9 cellular contexts compared by ENCODE assay signal in genomic region chr3:64238971-64239667, GRCh38. TPM values are rescaled to one million over a fixed set of nuclear protein-coding genes. Genes with fewer than 3 reads are reported as not detected.
DNase-seq lines count a peak whose midpoint lies in the region; ATAC-seq and TF ChIP-seq lines count a peak whose summit lies in the region.
"Had no signal": no experiment of that assay in that cellular context is flagged by ENCODE, and none has a peak within 500 bp of the region (broad histone marks: within the 10 kb centered on the region; RNA-seq: fewer than 3 reads in every experiment).

No MANE protein-coding gene starts in this region.

- TF ChIP-seq CTCF in chondrocyte (IDR thresholded peaks at IDR 0.05) (no peak), left lung (IDR thresholded peaks at IDR 0.05) (no peak), upper lobe of right lung (IDR thresholded peaks at IDR 0.05) (no peak), MM.1S (IDR thresholded peaks at IDR 0.05; ENCODE audit: low read length) (no peak)

- peaks cover 22% of the 10 kb centered on the region for H3K36me3 Mint-ChIP-seq in chondrocyte (ENCODE audit: low read depth)
- H3K36me3 Mint-ChIP-seq in activated T-cell treated with anti-CD3 and anti-CD28 coated beads, Interleukin-2, amount 50 U/mL, for 24 hours (ENCODE audit: low read depth): no peaks in the 10 kb centered on the region
- H3K36me3 Mint-ChIP-seq: activated naive CD8-positive, alpha-beta T cell had no signal

- no peaks in the 10 kb centered on the region for H4K20me1 ChIP-seq in MM.1S (ENCODE audit: insufficient read depth, low read length)

- no peaks in the 10 kb centered on the region for H3F3A ChIP-seq in MM.1S (ENCODE audit: insufficient read depth, low read length)

- DNase-seq in M059J (ENCODE audit: low read depth): peak; percentile 92
- peak; percentile 95 for DNase-seq in chondrocyte (ENCODE audit: low spot score)
- DNase-seq in left lung: peak; percentile 58 to 67
- peak; percentile 69 for DNase-seq in upper lobe of right lung
- no peak for DNase-seq in MM.1S
- DNase-seq in cortex of kidney (lab: John Stamatoyannopoulos, UW): no peak
- DNase-seq in activated T-cell treated with anti-CD3 and anti-CD28 coated beads, Interleukin-2, amount 50 U/mL, for 24 hours: no peak

- peak overlapping the region; percentile 66 for H3K4me3 Mint-ChIP-seq in chondrocyte (ENCODE audit: unreplicated experiment)
- H3K4me3 Mint-ChIP-seq in activated T-cell treated with anti-CD3 and anti-CD28 coated beads, Interleukin-2, amount 50 U/mL, for 24 hours: no peak overlapping the region
- H3K4me3 Mint-ChIP-seq: activated naive CD8-positive, alpha-beta T cell had no signal

- no peak overlapping the region for H3K9ac ChIP-seq in MM.1S (ENCODE audit: low read length)

- H2AFZ ChIP-seq in MM.1S (ENCODE audit: low read length): no peak overlapping the region

- peak overlapping the region in 1 of 2 donors; percentile 18 for H3K27ac ChIP-seq in left lung
- H3K27ac ChIP-seq in upper lobe of right lung: no peak overlapping the region
- no peak overlapping the region for H3K27ac ChIP-seq in MM.1S (ENCODE audit: low read length)

- peak overlapping the region; percentile 99 for H3K27ac Mint-ChIP-seq in chondrocyte (ENCODE audit: unreplicated experiment)
- H3K27ac Mint-ChIP-seq in activated T-cell treated with anti-CD3 and anti-CD28 coated beads, Interleukin-2, amount 50 U/mL, for 24 hours: no peak overlapping the region
- H3K27ac Mint-ChIP-seq: activated naive CD8-positive, alpha-beta T cell had no signal

- ATAC-seq in left lung (peak; percentile 74), upper lobe of right lung (peak; percentile 76), GM21576 (IDR thresholded peaks at IDR 0.05; ENCODE audit: unreplicated experiment) (no peak)

- no peak overlapping the region for H3K4me2 ChIP-seq in MM.1S (ENCODE audit: low read depth, low read length)

- H3K4me3 ChIP-seq in left lung: no peak overlapping the region
- no peak overlapping the region for H3K4me3 ChIP-seq in upper lobe of right lung
- no peak overlapping the region for H3K4me3 ChIP-seq in MM.1S (ENCODE audit: low read length)

- H3K79me2 ChIP-seq in MM.1S (ENCODE audit: low read length): no peaks in the 10 kb centered on the region

- H3K4me1 ChIP-seq in left lung (peaks cover 0 to 3% of the 10 kb centered on the region in 2 donors), upper lobe of right lung (peaks cover 12% of the 10 kb centered on the region), MM.1S (ENCODE audit: low read length) (no peaks in the 10 kb centered on the region)

- no peaks in the 10 kb centered on the region for H3K9me2 ChIP-seq in MM.1S (replicated peaks; ENCODE audit: insufficient read depth, low read length)

- H3K36me3 ChIP-seq in left lung (peaks cover 0 to 4% of the 10 kb centered on the region in 2 donors), upper lobe of right lung (no peaks in the 10 kb centered on the region), MM.1S (replicated peaks; ENCODE audit: insufficient read depth, low read length) (no peaks in the 10 kb centered on the region)

- no peaks in the 10 kb centered on the region for H3K27me3 Mint-ChIP-seq in chondrocyte (ENCODE audit: low read depth)
- peaks cover 2% of the 10 kb centered on the region for H3K27me3 Mint-ChIP-seq in activated T-cell treated with anti-CD3 and anti-CD28 coated beads, Interleukin-2, amount 50 U/mL, for 24 hours

- intact Hi-C loops in left lung (cut with DNase I) (no loop called here), upper lobe of right lung (cut with DNase I) (no loop called here)

- peaks cover 64% of the 10 kb centered on the region for H3K4me1 Mint-ChIP-seq in chondrocyte (ENCODE audit: low read depth)
- H3K4me1 Mint-ChIP-seq in activated T-cell treated with anti-CD3 and anti-CD28 coated beads, Interleukin-2, amount 50 U/mL, for 24 hours (ENCODE audit: low read depth): no peaks in the 10 kb centered on the region

- H3K27me3 ChIP-seq in left lung: no peaks in the 10 kb centered on the region
- H3K27me3 ChIP-seq in upper lobe of right lung: no peaks in the 10 kb centered on the region
- no peaks in the 10 kb centered on the region for H3K27me3 ChIP-seq in MM.1S (replicated peaks; ENCODE audit: insufficient read depth, low read length)

- H3K9me3 ChIP-seq in left lung (peaks cover 0 to 11% of the 10 kb centered on the region in 2 donors), upper lobe of right lung (no peaks in the 10 kb centered on the region), MM.1S (replicated peaks; ENCODE audit: insufficient read depth, low read length) (no peaks in the 10 kb centered on the region)

- H3K9me3 Mint-ChIP-seq in chondrocyte (ENCODE audit: low read depth): no peaks in the 10 kb centered on the region
- no peaks in the 10 kb centered on the region for H3K9me3 Mint-ChIP-seq in activated T-cell treated with anti-CD3 and anti-CD28 coated beads, Interleukin-2, amount 50 U/mL, for 24 hours

RNA-seq across cellular contexts. Expression of gene PRICKLE2, which starts 13.9 kb away (rescaled TPM):
- 3.2 and 5.3 TPM in 2 replicates for total RNA-seq in M059J (2014; rRNA removed; shearing (Covaris generic))
- total RNA-seq in chondrocyte: 48.2 to 103 TPM (median 60.5 TPM) in 3 replicates
- 10 to 100 TPM; 34.5 to 36.7 TPM for total RNA-seq in left lung
- total RNA-seq in upper lobe of right lung: 37.2 TPM

Comparison
In these comparisons a context has a peak if more than half of its experiments do, and no peak if none do; other contexts are left out.
1. DNase-seq: peak in M059J (single experiment), chondrocyte (single experiment), left lung (2 of 2) and upper lobe of right lung (single experiment); none in MM.1S (single experiment), cortex of kidney (single experiment) and activated T-cell treated with anti-CD3 and anti-CD28 coated beads, Interleukin-2, amount 50 U/mL, for 24 hours (single experiment).